9 cellular contexts compared by ENCODE assay signal in genomic region chr6:7899046-7899888, GRCh38. TPM values are rescaled to one million over a fixed set of nuclear protein-coding genes. Genes with fewer than 3 reads are reported as not detected.
DNase-seq lines count a peak whose midpoint lies in the region; ATAC-seq and TF ChIP-seq lines count a peak whose summit lies in the region.
"Had no signal": no experiment of that assay in that cellular context is flagged by ENCODE, and none has a peak within 500 bp of the region (broad histone marks: within the 10 kb centered on the region; RNA-seq: fewer than 3 reads in every experiment).

No MANE protein-coding gene starts in this region.

- WGBS in body of pancreas, 2 donors, result 42 to 43% methylated on average over 6 of the region's 6 CpGs

- H3K79me2 ChIP-seq in neural progenitor cell (ENCODE audit: low read depth), result no peaks in the 10 kb centered on the region

- H3K27ac ChIP-seq in body of pancreas (no peak overlapping the region), neural progenitor cell (peak overlapping the region; percentile 71)

- peak overlapping the region; percentile 5 for H3K4me2 ChIP-seq in neural progenitor cell

- H3F3A ChIP-seq in neural progenitor cell (ENCODE audit: low read depth), result peaks cover 17% of the 10 kb centered on the region

- H3K4me1 ChIP-seq in body of pancreas, result peaks cover 29% of the 10 kb centered on the region
- H3K4me1 ChIP-seq in neural progenitor cell, result peaks cover 17% of the 10 kb centered on the region

- no peak overlapping the region for H2AFZ ChIP-seq in neural progenitor cell (replicated peaks)

- ATAC-seq in GM19043 (IDR thresholded peaks at IDR 0.05; ENCODE audit: low read depth, unreplicated experiment), result peak; percentile 47
- peak; percentile 45 for ATAC-seq in HG03196 (IDR thresholded peaks at IDR 0.05; ENCODE audit: unreplicated experiment)
- ATAC-seq in body of pancreas, result peak; percentile 41

- H3K4me3 ChIP-seq in body of pancreas (no peak overlapping the region), neural progenitor cell (no peak overlapping the region)

- no peak for TF ChIP-seq POLR2A in body of pancreas (IDR thresholded peaks at IDR 0.05)

- DNase-seq in body of pancreas, result no peak
- DNase-seq in neural progenitor cell (ENCODE audit: low spot score), result peak; percentile 60
- DNase-seq in effector CD4-positive, alpha-beta T cell, result no peak
- no peak for DNase-seq in activated CD4-positive, alpha-beta T cell treated with anti-CD3 and anti-CD28 coated beads, Interleukin-2, amount 10 ng/mL, durations not matched to agents 24 days and 14 days
- DNase-seq in COLO829 (ENCODE audit: low spot score), result no peak
- DNase-seq in activated CD4-positive, alpha-beta T cell treated with anti-CD3 and anti-CD28 coated beads, Interleukin-2, amount 50 U/mL, for 1 hour, result no peak
- DNase-seq: stimulated activated CD4-positive, alpha-beta T cell treated with anti-CD3 and anti-CD28 coated beads, Interleukin-2, amount 100 ng/mL, for 24 hours had no signal

- TF ChIP-seq CTCF in body of pancreas (IDR thresholded peaks at IDR 0.05) (peak in 4 of 7 experiments; percentile 16 to 27 (median 23)), neural progenitor cell (IDR thresholded peaks at IDR 0.05) (peak; percentile 37)

- intact Hi-C loops in body of pancreas (cut with DNase I), result no loop called here
- intact Hi-C loops in activated CD4-positive, alpha-beta T cell treated with anti-CD3 and anti-CD28 coated beads, Interleukin-2, amount 10 ng/mL, durations not matched to agents 24 days and 14 days (cut with micrococcal nuclease), result no loop called here

- H4K20me1 ChIP-seq in neural progenitor cell (ENCODE audit: low read depth), result peaks cover 36% of the 10 kb centered on the region

- H3K27me3 Mint-ChIP-seq in neural progenitor cell (ENCODE audit: insufficient read depth, low read depth), result no peaks in the 10 kb centered on the region
- no peaks in the 10 kb centered on the region for H3K27me3 Mint-ChIP-seq in activated CD4-positive, alpha-beta T cell treated with anti-CD3 and anti-CD28 coated beads, Interleukin-2, amount 10 ng/mL, durations not matched to agents 24 days and 14 days

- H3K27ac Mint-ChIP-seq in neural progenitor cell, result no peak overlapping the region
- no peak overlapping the region for H3K27ac Mint-ChIP-seq in activated CD4-positive, alpha-beta T cell treated with anti-CD3 and anti-CD28 coated beads, Interleukin-2, amount 10 ng/mL, durations not matched to agents 24 days and 14 days

- no peaks in the 10 kb centered on the region for H3K4me1 Mint-ChIP-seq in neural progenitor cell
- peaks cover 2% of the 10 kb centered on the region for H3K4me1 Mint-ChIP-seq in activated CD4-positive, alpha-beta T cell treated with anti-CD3 and anti-CD28 coated beads, Interleukin-2, amount 10 ng/mL, durations not matched to agents 24 days and 14 days

- H3K27me3 ChIP-seq in body of pancreas, result no peaks in the 10 kb centered on the region
- no peaks in the 10 kb centered on the region for H3K27me3 ChIP-seq in neural progenitor cell

- no peaks in the 10 kb centered on the region for H3K9me3 ChIP-seq in body of pancreas
- H3K9me3 ChIP-seq in neural progenitor cell (ENCODE audit: low read depth), result no peaks in the 10 kb centered on the region

- H3K9ac ChIP-seq in neural progenitor cell, result no peak overlapping the region

- H3K9me3 Mint-ChIP-seq in neural progenitor cell, result no peaks in the 10 kb centered on the region
- no peaks in the 10 kb centered on the region for H3K9me3 Mint-ChIP-seq in activated CD4-positive, alpha-beta T cell treated with anti-CD3 and anti-CD28 coated beads, Interleukin-2, amount 10 ng/mL, durations not matched to agents 24 days and 14 days

- H3K36me3 Mint-ChIP-seq in neural progenitor cell, result peaks cover 46% of the 10 kb centered on the region
- H3K36me3 Mint-ChIP-seq in activated CD4-positive, alpha-beta T cell treated with anti-CD3 and anti-CD28 coated beads, Interleukin-2, amount 10 ng/mL, durations not matched to agents 24 days and 14 days (ENCODE audit: low read depth), result peaks cover 77% of the 10 kb centered on the region

- H3K4me3 Mint-ChIP-seq in neural progenitor cell, result no peak overlapping the region
- H3K4me3 Mint-ChIP-seq in activated CD4-positive, alpha-beta T cell treated with anti-CD3 and anti-CD28 coated beads, Interleukin-2, amount 10 ng/mL, durations not matched to agents 24 days and 14 days, result no peak overlapping the region

- peaks cover 10 to 45% of the 10 kb centered on the region in 2 donors for H3K36me3 ChIP-seq in body of pancreas (replicated peaks in 1 of 2; ENCODE audit: insufficient read depth in 1 of 2, low read depth in 2 of 2)
- H3K36me3 ChIP-seq in neural progenitor cell, result peaks cover 8% of the 10 kb centered on the region

RNA-seq across cellular contexts. Expression of gene TXNDC5, which starts 11.3 kb away (rescaled TPM):
- total RNA-seq in body of pancreas (100 to 1,000 TPM; 104 to 112 TPM), neural progenitor cell (ENCODE audit: low replicate concordance) (155 TPM in 2 replicates)
- 111 and 112 TPM in 2 replicates for total RNA-seq in activated CD4-positive, alpha-beta T cell treated with anti-CD3 and anti-CD28 coated beads, Interleukin-2, amount 10 ng/mL, durations not matched to agents 24 days and 14 days
